ENCODE assay signal across 1 cellular context in genomic region chr1:6511461-6512244, GRCh38.
TF ChIP-seq lines count a peak whose summit lies in the region.

No MANE protein-coding gene starts in this region.

TF ChIP-seq in SK-N-SH treated with all-trans-retinoic acid at 6 μM for 48 hours, 23 proteins besides CTCF, POLR2A, EP300 and RAD21 (continued from another document):
- TF ChIP-seq PATZ1 (CRISPR knock-in tag; IDR thresholded peaks at IDR 0.05; ENCODE audit: borderline replicate concordance) (no peak), TSHZ2 (CRISPR knock-in tag; IDR thresholded peaks at IDR 0.05) (no peak)
